In genomic region chr6:105330913-105331312, GRCh38 we compare ENCODE assay signal across 21 cellular contexts.
DNase-seq lines count a peak whose midpoint lies in the region; ATAC-seq and TF ChIP-seq lines count a peak whose summit lies in the region.
"Had no signal": no experiment of that assay in that cellular context is flagged by ENCODE, and none has a peak within 500 bp of the region (broad histone marks: within the 10 kb centered on the region; RNA-seq: fewer than 3 reads in every experiment).

No MANE protein-coding gene starts in this region.

- peaks cover 0 to 27% of the 10 kb centered on the region in 2 donors for H3K36me3 ChIP-seq in psoas muscle (ENCODE audit: insufficient read depth in 1 of 2, low read depth in 1 of 2)

- peak; percentile 43 for ATAC-seq in HG02885 (IDR thresholded peaks at IDR 0.05; ENCODE audit: poor library complexity, unreplicated experiment)
- ATAC-seq in SK-N-SH treated with all-trans-retinoic acid at 6 μM for 48 hours, result peak; percentile 53
- ATAC-seq in psoas muscle, result no peak
- no peak for ATAC-seq in HG02840 (IDR thresholded peaks at IDR 0.05; ENCODE audit: low FRiP score, unreplicated experiment)
- ATAC-seq in GM21786 (IDR thresholded peaks at IDR 0.05; ENCODE audit: unreplicated experiment), result no peak

- H3K4me1 ChIP-seq in psoas muscle, result peaks cover 33% of the 10 kb centered on the region

- H3K27ac ChIP-seq in psoas muscle, result peak overlapping the region; percentile 98
- H3K27ac ChIP-seq: BLaER1 treated with 17β-estradiol and CSF1 and Interleukin-3, amounts not matched to agents 10 nM and 100 nM; Peyer's patch; SJCRH30 had no signal

- no peaks in the 10 kb centered on the region for H3K27me3 ChIP-seq in psoas muscle (ENCODE audit: insufficient read depth in 3 of 3, low read length in 2 of 3)
- H3K27me3 ChIP-seq: BLaER1 treated with 17β-estradiol and CSF1 and Interleukin-3, amounts not matched to agents 10 nM and 100 nM; Peyer's patch; SJCRH30 had no signal

- intact Hi-C loops in psoas muscle (cut with DNase I), result no loop called here

- peak; percentile 28 for DNase-seq in COLO829 (ENCODE audit: low spot score)
- DNase-seq in psoas muscle, result no peak
- no peak for DNase-seq in glomerular visceral epithelial cell (ENCODE audit: extremely low spot score)
- DNase-seq: 8988T; CD8-positive, alpha-beta memory T cell; EL; H9; KG1; NCI-H1092 treated with DMSO at 0.1 percent for 48 hours; NCI-H1436 treated with DMSO at 0.1 percent for 48 hours; NCI-H2029; NCI-H226; NCI-H524; NCI-H82; Peyer's patch; SJCRH30 had no signal

- H3K9me3 ChIP-seq in psoas muscle, result no peaks in the 10 kb centered on the region
- H3K9me3 ChIP-seq: BLaER1 treated with 17β-estradiol and CSF1 and Interleukin-3, amounts not matched to agents 10 nM and 100 nM; Peyer's patch; SJCRH30 had no signal

- 80 to 91% (median 84%) methylated on average over 2 of the region's 2 CpGs for WGBS in psoas muscle, 3 donors

- no peak overlapping the region for H3K4me3 ChIP-seq in psoas muscle
- H3K4me3 ChIP-seq: BLaER1 treated with 17β-estradiol and CSF1 and Interleukin-3, amounts not matched to agents 10 nM and 100 nM; Peyer's patch; SJCRH30 had no signal

- no peak for TF ChIP-seq CTCF in psoas muscle (IDR thresholded peaks at IDR 0.05)

TF ChIP-seq in SK-N-SH treated with all-trans-retinoic acid at 6 μM for 48 hours, 23 proteins besides CTCF, POLR2A, EP300 and RAD21:
- TF ChIP-seq PPARA (CRISPR knock-in tag; IDR thresholded peaks at IDR 0.05; ENCODE audit: borderline replicate concordance), result no peak
- no peak for TF ChIP-seq CREB5 (CRISPR knock-in tag; IDR thresholded peaks at IDR 0.05; ENCODE audit: low read depth)
- peak; percentile 85 for TF ChIP-seq ZC3H10 (CRISPR knock-in tag; IDR thresholded peaks at IDR 0.05)
- no peak for TF ChIP-seq ZNF565 (CRISPR knock-in tag; conservative IDR thresholded peaks at IDR 0.05; ENCODE audit: low read depth)
- TF ChIP-seq ISL1 (CRISPR knock-in tag; IDR thresholded peaks at IDR 0.05), result peak; percentile 76
- peak; percentile 87 for TF ChIP-seq TOX (CRISPR knock-in tag; IDR thresholded peaks at IDR 0.05; ENCODE audit: borderline replicate concordance)
- TF ChIP-seq, protein P1, sequence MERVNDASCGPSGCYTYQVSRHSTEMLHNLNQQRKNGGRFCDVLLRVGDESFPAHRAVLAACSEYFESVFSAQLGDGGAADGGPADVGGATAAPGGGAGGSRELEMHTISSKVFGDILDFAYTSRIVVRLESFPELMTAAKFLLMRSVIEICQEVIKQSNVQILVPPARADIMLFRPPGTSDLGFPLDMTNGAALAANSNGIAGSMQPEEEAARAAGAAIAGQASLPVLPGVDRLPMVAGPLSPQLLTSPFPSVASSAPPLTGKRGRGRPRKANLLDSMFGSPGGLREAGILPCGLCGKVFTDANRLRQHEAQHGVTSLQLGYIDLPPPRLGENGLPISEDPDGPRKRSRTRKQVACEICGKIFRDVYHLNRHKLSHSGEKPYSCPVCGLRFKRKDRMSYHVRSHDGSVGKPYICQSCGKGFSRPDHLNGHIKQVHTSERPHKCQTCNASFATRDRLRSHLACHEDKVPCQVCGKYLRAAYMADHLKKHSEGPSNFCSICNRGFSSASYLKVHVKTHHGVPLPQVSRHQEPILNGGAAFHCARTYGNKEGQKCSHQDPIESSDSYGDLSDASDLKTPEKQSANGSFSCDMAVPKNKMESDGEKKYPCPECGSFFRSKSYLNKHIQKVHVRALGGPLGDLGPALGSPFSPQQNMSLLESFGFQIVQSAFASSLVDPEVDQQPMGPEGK (CRISPR knock-in tag; IDR thresholded peaks at IDR 0.05; ENCODE audit: borderline replicate concordance), result peak; percentile 36; the same call in 1 of the 2 replicates
- TF ChIP-seq ESRRG (CRISPR knock-in tag; IDR thresholded peaks at IDR 0.05), result no peak

Comparison
In these comparisons a context has a peak if more than half of its experiments do, and no peak if none do; other contexts are left out.
1. ATAC-seq: peak in HG02885 (single experiment) and SK-N-SH treated with all-trans-retinoic acid at 6 μM for 48 hours (single experiment); none in psoas muscle (0 of 4), HG02840 (single experiment) and GM21786 (single experiment).